Comparison of ENCODE assay signal across 25 cellular contexts in the genomic region with DNA sequence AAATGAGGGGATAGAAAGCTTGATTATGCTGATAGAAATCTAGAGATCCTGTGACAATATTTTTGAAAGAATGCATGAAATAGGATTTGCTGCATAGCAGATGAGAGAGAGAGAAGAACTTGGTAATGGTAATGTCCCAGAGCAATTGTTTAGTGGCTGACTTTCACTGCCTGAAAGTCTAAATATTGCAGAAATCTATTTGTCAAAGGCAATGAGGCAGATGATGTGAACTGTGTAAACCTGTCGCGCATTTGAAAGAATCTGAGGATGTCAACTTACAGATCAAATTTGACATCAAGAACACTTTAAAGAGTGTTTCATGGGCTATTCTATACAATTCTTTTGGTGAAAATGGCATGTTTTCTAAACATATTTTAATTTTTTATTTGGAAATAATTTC.
"Had no signal": no experiment of that assay in that cellular context is flagged by ENCODE, and none has a peak within 500 bp of the region (broad histone marks: within the 10 kb centered on the region; RNA-seq: fewer than 3 reads in every experiment).

No MANE protein-coding gene starts in this region.

- H3K36me3 ChIP-seq: colonic mucosa, esophagus muscularis mucosa, esophagus squamous epithelium, gastrocnemius medialis, gastroesophageal sphincter, heart left ventricle, heart right ventricle had no signal

- H3K4me3 ChIP-seq: colonic mucosa, coronary artery, dorsolateral prefrontal cortex, esophagus muscularis mucosa, esophagus squamous epithelium, gastrocnemius medialis, gastroesophageal sphincter, heart left ventricle, heart right ventricle had no signal

- H3K27me3 Mint-ChIP-seq: dendritic cell treated with granulocyte-macrophage colony-stimulating factor and Interleukin-4, amounts not matched to agents 40 ng/mL and 50 ng/mL, for 4 days; effector memory CD8-positive, alpha-beta T cell had no signal

- H3K4me3 Mint-ChIP-seq: dendritic cell treated with granulocyte-macrophage colony-stimulating factor and Interleukin-4, amounts not matched to agents 40 ng/mL and 50 ng/mL, for 4 days; effector memory CD8-positive, alpha-beta T cell; endodermal cell had no signal

- H3K9me3 ChIP-seq: colonic mucosa, esophagus muscularis mucosa, gastrocnemius medialis, gastroesophageal sphincter, heart right ventricle had no signal

- DNase-seq: colonic mucosa; cortex of kidney; dermis blood vessel endothelial cell; dorsolateral prefrontal cortex; effector CD4-positive, alpha-beta T cell; effector CD8-positive, alpha-beta T cell; effector memory CD4-positive, alpha-beta T cell; effector memory CD8-positive, alpha-beta T cell; endodermal cell; erythroblast; esophagus squamous epithelium; foreskin fibroblast; foreskin keratinocyte; foreskin melanocyte; gastrocnemius medialis; glutamatergic neuron; head of caudate nucleus; heart left ventricle; heart right ventricle had no signal

- H3K27ac Mint-ChIP-seq: dendritic cell treated with granulocyte-macrophage colony-stimulating factor and Interleukin-4, amounts not matched to agents 40 ng/mL and 50 ng/mL, for 4 days; effector memory CD8-positive, alpha-beta T cell; endodermal cell had no signal

- H3K27me3 ChIP-seq: colonic mucosa, dorsolateral prefrontal cortex, esophagus muscularis mucosa, esophagus squamous epithelium, foreskin keratinocyte, gastrocnemius medialis, gastroesophageal sphincter, heart left ventricle, heart right ventricle had no signal

- H3K27ac ChIP-seq: colonic mucosa, coronary artery, epithelial cell of prostate, esophagus muscularis mucosa, esophagus squamous epithelium, foreskin keratinocyte, gastrocnemius medialis, gastroesophageal sphincter, heart left ventricle, heart right ventricle had no signal

- H3K9me3 Mint-ChIP-seq: endodermal cell had no signal

- ATAC-seq: effector memory CD8-positive, alpha-beta T cell; esophagus mucosa; foreskin keratinocyte; gastrocnemius medialis; gastroesophageal sphincter; heart left ventricle; heart right ventricle had no signal
